Comparison of ENCODE assay signal across 12 cellular contexts in genomic region chr3:111903067-111903511, GRCh38. TPM values are rescaled to one million over a fixed set of nuclear protein-coding genes. Genes with fewer than 3 reads are reported as not detected.
DNase-seq lines count a peak whose midpoint lies in the region; ATAC-seq and TF ChIP-seq lines count a peak whose summit lies in the region.
"Had no signal": no experiment of that assay in that cellular context is flagged by ENCODE, and none has a peak within 500 bp of the region (broad histone marks: within the 10 kb centered on the region; RNA-seq: fewer than 3 reads in every experiment).

No MANE protein-coding gene starts in this region.

- CTCF ChIA-PET in WTC11 (lab: Charles Lee) = no interaction called here

- H3K9me3 ChIP-seq in WERI-Rb-1 (ENCODE audit: severe bottlenecking) = no peaks in the 10 kb centered on the region
- H3K9me3 ChIP-seq: right atrium auricular region had no signal

- no peaks in the 10 kb centered on the region for H3K27me3 Mint-ChIP-seq in WTC11 (ENCODE audit: low read depth)

- DNase-seq in AG08396 (ENCODE audit: low spot score) (peak; percentile 42), HCEC 1CT (peak; percentile 90), WTC11 (ENCODE audit: low spot score) (no peak), hepatic stellate cell (ENCODE audit: low spot score) (peak; percentile 47), HuH-7 (ENCODE audit: low spot score) (no peak), NCI-H446 (lab: John Stamatoyannopoulos, UW) (no peak), WERI-Rb-1 (no peak)
- DNase-seq: activated T-cell treated with anti-CD3 and anti-CD28 coated beads for 4 hours, cortex of kidney, NCI-H1048 had no signal

- POLR2A ChIA-PET in WTC11 (lab: Charles Lee) = no interaction called here

- H3K27ac Mint-ChIP-seq in WTC11 = no peak overlapping the region

- H3K9me3 Mint-ChIP-seq in WTC11 = peaks cover 19% of the 10 kb centered on the region

- ATAC-seq in WTC11 (peak; percentile 34; the same call in 1 of the 2 replicates), HG02798 (IDR thresholded peaks at IDR 0.05; ENCODE audit: poor library complexity, unreplicated experiment) (no peak)

- no peaks in the 10 kb centered on the region for H3K27me3 ChIP-seq in WERI-Rb-1 (ENCODE audit: insufficient read depth, low read depth, severe bottlenecking)
- H3K27me3 ChIP-seq: right atrium auricular region had no signal

- TF ChIP-seq CTCF in WTC11 (IDR thresholded peaks at IDR 0.05) = no peak
- no peak for TF ChIP-seq CTCF in WERI-Rb-1 (IDR thresholded peaks at IDR 0.05; ENCODE audit: low read depth, low read length)

- H3K36me3 Mint-ChIP-seq in WTC11 = peaks cover 23% of the 10 kb centered on the region

- H3K27ac ChIP-seq in WERI-Rb-1 = no peak overlapping the region

- no peak overlapping the region for H3K4me3 ChIP-seq in WERI-Rb-1 (ENCODE audit: low read depth, low read length)
- H3K4me3 ChIP-seq: right atrium auricular region had no signal

- H3K36me3 ChIP-seq in WERI-Rb-1 = no peaks in the 10 kb centered on the region

- H3K4me1 Mint-ChIP-seq in WTC11 = no peaks in the 10 kb centered on the region

- no peak overlapping the region for H3K4me3 Mint-ChIP-seq in WTC11

TF ChIP-seq in WTC11, 78 proteins besides CTCF, POLR2A, EP300 and RAD21 (continues in another document):
- no peak for TF ChIP-seq SMAD4 (CRISPR knock-in tag; IDR thresholded peaks at IDR 0.05)
- TF ChIP-seq ZNF263 (CRISPR knock-in tag; IDR thresholded peaks at IDR 0.05; ENCODE audit: low read depth) = no peak
- TF ChIP-seq ARID4B (CRISPR knock-in tag; IDR thresholded peaks at IDR 0.05; ENCODE audit: borderline replicate concordance) = no peak
- TF ChIP-seq ZNF532 (CRISPR knock-in tag; IDR thresholded peaks at IDR 0.05; ENCODE audit: borderline replicate concordance) = no peak
- no peak for TF ChIP-seq ZNF121 (CRISPR knock-in tag; IDR thresholded peaks at IDR 0.05)
- no peak for TF ChIP-seq OVOL2 (CRISPR knock-in tag; IDR thresholded peaks at IDR 0.05; ENCODE audit: borderline replicate concordance)
- no peak for TF ChIP-seq FOXP4 (CRISPR knock-in tag; IDR thresholded peaks at IDR 0.05)
- no peak for TF ChIP-seq USF1 (CRISPR knock-in tag; IDR thresholded peaks at IDR 0.05)
- no peak for TF ChIP-seq GTF2I (CRISPR knock-in tag; conservative IDR thresholded peaks at IDR 0.05)
- no peak for TF ChIP-seq TEAD4 (CRISPR knock-in tag; IDR thresholded peaks at IDR 0.05)
- TF ChIP-seq ZBTB43 (CRISPR knock-in tag; IDR thresholded peaks at IDR 0.05) = no peak
- no peak for TF ChIP-seq NR2C2 (CRISPR knock-in tag; IDR thresholded peaks at IDR 0.05)
- no peak for TF ChIP-seq IRF2 (CRISPR knock-in tag; IDR thresholded peaks at IDR 0.05; ENCODE audit: borderline replicate concordance, low read depth)
- TF ChIP-seq TCF7 (CRISPR knock-in tag; IDR thresholded peaks at IDR 0.05; ENCODE audit: low read depth) = no peak

RNA-seq across cellular contexts. Expression of gene PHLDB2, which starts 44.0 kb away (rescaled TPM):
- total RNA-seq in WTC11 (2021) = 23.5 to 40.3 TPM (median 24.9 TPM) in 3 replicates

Comparison
In these comparisons a context has a peak if more than half of its experiments do, and no peak if none do; other contexts are left out.
1. DNase-seq: peak in AG08396 (single experiment), HCEC 1CT (single experiment) and hepatic stellate cell (single experiment); none in WTC11 (single experiment), HuH-7 (single experiment), NCI-H446 (0 of 2) and WERI-Rb-1 (single experiment).